ENCODE assay signal across 8 cellular contexts in genomic region chr19:55640577-55641375, GRCh38. TPM values are rescaled to one million over a fixed set of nuclear protein-coding genes. Genes with fewer than 3 reads are reported as not detected.
DNase-seq lines count a peak whose midpoint lies in the region; ATAC-seq lines count a peak whose summit lies in the region.

Gene ZNF580, plus strand, starts transcription at chr19:55641002. Its CDS starts 1,507 bp downstream, at chr19:55642509.

- H3K9me3 ChIP-seq in CD8-positive, alpha-beta memory T cell (ENCODE audit: low read length): no peaks in the 10 kb centered on the region

- CTCF ChIA-PET in CD8-positive, alpha-beta memory T cell (lab: Charles Lee): interaction anchor here (1.0 to 2.3 kb wide), 2 partner anchors 9 to 137 kb away, joined by 4 to 9 read pairs; no protein-coding TSS in a partner anchor

- in situ Hi-C loops in endometrial microvascular endothelial cells (cut with HindIII; ENCODE audit: inconsistent ontology term, low pct_unique_long_range_greater_than_20kb, low sequenced_read_pairs): no loop called here

- H3K36me3 Mint-ChIP-seq in CD8-positive, alpha-beta memory T cell: peaks cover 3 to 34% (median 8%) of the 10 kb centered on the region in 3 donors
- H3K36me3 Mint-ChIP-seq in memory B cell: peaks cover 18% of the 10 kb centered on the region

- no peaks in the 10 kb centered on the region for H3K27me3 ChIP-seq in CD8-positive, alpha-beta memory T cell (ENCODE audit: insufficient read depth, low read length, poor library complexity, severe bottlenecking)

- peak within 1 kb of the TSS; percentile 84 to 98 (median 92) for H3K27ac Mint-ChIP-seq in CD8-positive, alpha-beta memory T cell
- peak within 1 kb of the TSS; percentile 87 for H3K27ac Mint-ChIP-seq in memory B cell

- peaks cover 4% of the 10 kb centered on the region for H3K36me3 ChIP-seq in CD8-positive, alpha-beta memory T cell (ENCODE audit: insufficient read depth, low read length)

- DNase-seq in CD8-positive, alpha-beta memory T cell: peak in 4 of 5 donors; percentile 41 to 69 (median 52)
- DNase-seq in NCI-H460 (ENCODE audit: extremely low read depth, low read depth) (peak; percentile 30), memory B cell (ENCODE audit: low spot score in 2 of 2) (peak in 1 of 2 donors; percentile 65)
- DNase-seq in activated CD8-positive, alpha-beta memory T cell treated with anti-CD3 and anti-CD28 coated beads for 48 hours (ENCODE audit: low read depth in 2 of 3, low spot score in 2 of 3): peak in 2 of 3 experiments; percentile 54 to 55
- DNase-seq in stimulated activated CD8-positive, alpha-beta memory T cell treated with anti-CD3 and anti-CD28 coated beads, Interleukin-7, amount 100 ng/mL, for 24 hours (ENCODE audit: low read depth): peak; percentile 39

- peaks cover 0 to 3% (median 0%) of the 10 kb centered on the region in 5 donors for H3K9me3 Mint-ChIP-seq in CD8-positive, alpha-beta memory T cell
- peaks cover 2% of the 10 kb centered on the region for H3K9me3 Mint-ChIP-seq in memory B cell

- H3K4me1 Mint-ChIP-seq in CD8-positive, alpha-beta memory T cell: peaks cover 58 to 79% (median 71%) of the 10 kb centered on the region in 3 donors
- peaks cover 53% of the 10 kb centered on the region for H3K4me1 Mint-ChIP-seq in memory B cell

- POLR2A ChIA-PET in CD8-positive, alpha-beta memory T cell (lab: Charles Lee): interaction anchor here (1.9 to 2.2 kb wide), 2 partner anchors 14 to 16 kb away, joined by 10 to 11 read pairs; partner anchors contain the start of genes U2AF2 and ZNF784

- H3K27ac ChIP-seq in CD8-positive, alpha-beta memory T cell (ENCODE audit: low read depth, low read length): peak within 1 kb of the TSS; percentile 69

- peak within 1 kb of the TSS; percentile 95 for H3K4me3 ChIP-seq in CD8-positive, alpha-beta memory T cell (ENCODE audit: low read length)

- peaks cover 0 to 3% of the 10 kb centered on the region in 2 donors for H3K27me3 Mint-ChIP-seq in CD8-positive, alpha-beta memory T cell
- H3K27me3 Mint-ChIP-seq in memory B cell: no peaks in the 10 kb centered on the region

- peak within 1 kb of the TSS; percentile 84 to 97 (median 92) for H3K4me3 Mint-ChIP-seq in CD8-positive, alpha-beta memory T cell
- H3K4me3 Mint-ChIP-seq in memory B cell: peak within 1 kb of the TSS; percentile 95

- ATAC-seq in GM21825 (IDR thresholded peaks at IDR 0.05; ENCODE audit: unreplicated experiment) (peak; percentile 39), memory B cell (ENCODE audit: low read depth) (no peak), HG03108 (IDR thresholded peaks at IDR 0.05; ENCODE audit: unreplicated experiment) (no peak)

- H3K4me1 ChIP-seq in CD8-positive, alpha-beta memory T cell (ENCODE audit: insufficient read depth, low read length): peaks cover 49% of the 10 kb centered on the region

RNA-seq across cellular contexts. Expression of gene ZNF580, which starts in this region (rescaled TPM):
- total RNA-seq in CD8-positive, alpha-beta memory T cell: 10 to 100 TPM; 39.6 to 41.3 TPM
- polyA plus RNA-seq in CD8-positive, alpha-beta memory T cell: 15.2 TPM
- total RNA-seq in NCI-H460 (2014; rRNA removed; shearing (Covaris generic)): 8.9 and 13.6 TPM in 2 replicates
- polyA plus RNA-seq in NCI-H460 (2014; cell fraction: nucleus; rRNA removed): 13.6 and 31.0 TPM in 2 replicates
- 11.1 TPM for total RNA-seq in endometrial microvascular endothelial cells (ENCODE audit: inconsistent ontology term)
